Comparison of ENCODE assay signal across 1 cellular context in genomic region chr1:226875641-226876295, GRCh38.
TF ChIP-seq lines count a peak whose summit lies in the region.

No MANE protein-coding gene starts in this region.

TF ChIP-seq in HEK293, 187 proteins besides CTCF, POLR2A, EP300 and RAD21 (continued from another document):
- TF ChIP-seq TSHZ1 (tag by site-specific recombination; IDR thresholded peaks at IDR 0.05; ENCODE audit: borderline replicate concordance) (no peak), GLIS1 (tag by site-specific recombination; IDR thresholded peaks at IDR 0.05) (no peak), GLI4 (tag by site-specific recombination; IDR thresholded peaks at IDR 0.05) (no peak), ZNF747 (tag by site-specific recombination; IDR thresholded peaks at IDR 0.05) (no peak), ZNF521 (tag by site-specific recombination; IDR thresholded peaks at IDR 0.05) (no peak), REST (tag by site-specific recombination; IDR thresholded peaks at IDR 0.05) (0 out of 2 replicates have a peak, but pooled peaks have one; percentile 48), ZSCAN30 (tag by site-specific recombination; IDR thresholded peaks at IDR 0.05) (no peak), ZNF184 (tag by site-specific recombination; IDR thresholded peaks at IDR 0.05) (0 out of 2 replicates have a peak, but pooled peaks have one; percentile 15), KLF7 (tag by site-specific recombination; IDR thresholded peaks at IDR 0.05; ENCODE audit: borderline replicate concordance) (no peak), KLF9 (tag by site-specific recombination; IDR thresholded peaks at IDR 0.05; ENCODE audit: low read depth) (no peak), ZFP41 (tag by site-specific recombination; IDR thresholded peaks at IDR 0.05; ENCODE audit: borderline replicate concordance) (no peak), SCRT1 (tag by site-specific recombination; IDR thresholded peaks at IDR 0.05; ENCODE audit: borderline replicate concordance) (no peak), ZSCAN18 (tag by site-specific recombination; IDR thresholded peaks at IDR 0.05) (no peak), ZBTB20 (tag by site-specific recombination; IDR thresholded peaks at IDR 0.05) (no peak), ZNF473 (tag by site-specific recombination; IDR thresholded peaks at IDR 0.05) (no peak), ZNF560 (tag by site-specific recombination; IDR thresholded peaks at IDR 0.05; ENCODE audit: borderline replicate concordance) (no peak), ZNF324 (tag by site-specific recombination; IDR thresholded peaks at IDR 0.05) (no peak), WT1 (tag by site-specific recombination; IDR thresholded peaks at IDR 0.05) (no peak), SALL2 (tag by site-specific recombination; IDR thresholded peaks at IDR 0.05; ENCODE audit: borderline replicate concordance) (no peak), ZNF704 (tag by site-specific recombination; IDR thresholded peaks at IDR 0.05) (no peak), GLIS2 (tag by site-specific recombination; IDR thresholded peaks at IDR 0.05) (no peak), ZEB2 (tag by site-specific recombination; IDR thresholded peaks at IDR 0.05) (peak; percentile 67; the same call in 1 of the 2 replicates), ZNF23 (tag by site-specific recombination; IDR thresholded peaks at IDR 0.05; ENCODE audit: borderline replicate concordance) (no peak), KLF17 (tag by site-specific recombination; IDR thresholded peaks at IDR 0.05) (peak; percentile 79), ZNF398 (tag by site-specific recombination; IDR thresholded peaks at IDR 0.05) (no peak), SP2 (tag by site-specific recombination; IDR thresholded peaks at IDR 0.05) (peak; percentile 65), ZNF561 (tag by site-specific recombination; IDR thresholded peaks at IDR 0.05; ENCODE audit: borderline replicate concordance) (no peak), ZNF518A (tag by site-specific recombination; conservative IDR thresholded peaks at IDR 0.05; ENCODE audit: low read depth) (no peak; the same call in 1 of the 2 replicates), ZNF701 (tag by site-specific recombination; IDR thresholded peaks at IDR 0.05) (no peak), YY2 (tag by site-specific recombination; IDR thresholded peaks at IDR 0.05) (no peak), BCL6B (tag by site-specific recombination; IDR thresholded peaks at IDR 0.05) (no peak), ZNF211 (tag by site-specific recombination; IDR thresholded peaks at IDR 0.05; ENCODE audit: low read depth) (no peak), ZNF302 (tag by site-specific recombination; IDR thresholded peaks at IDR 0.05; ENCODE audit: low read depth) (no peak), ZFP37 (tag by site-specific recombination; IDR thresholded peaks at IDR 0.05) (no peak), ZNF610 (tag by site-specific recombination; IDR thresholded peaks at IDR 0.05; ENCODE audit: borderline replicate concordance) (no peak), MEIS1 (CRISPR knock-in tag; IDR thresholded peaks at IDR 0.05; ENCODE audit: borderline replicate concordance) (no peak), FEZF1 (tag by site-specific recombination; IDR thresholded peaks at IDR 0.05) (no peak), ZNF433 (tag by site-specific recombination; IDR thresholded peaks at IDR 0.05; ENCODE audit: low read depth) (0 out of 2 replicates have a peak, but pooled peaks have one; percentile 12), ZNF391 (tag by site-specific recombination; IDR thresholded peaks at IDR 0.05; ENCODE audit: borderline replicate concordance, low read depth) (no peak), ZNF423 (tag by site-specific recombination; IDR thresholded peaks at IDR 0.05) (no peak), ZNF114 (tag by site-specific recombination; IDR thresholded peaks at IDR 0.05) (no peak), ZNF404 (tag by site-specific recombination; IDR thresholded peaks at IDR 0.05) (no peak), ZNF350 (tag by site-specific recombination; IDR thresholded peaks at IDR 0.05) (no peak), ZNF623 (tag by site-specific recombination; IDR thresholded peaks at IDR 0.05) (no peak; the same call in 1 of the 2 replicates), ZNF48 (tag by site-specific recombination; IDR thresholded peaks at IDR 0.05) (no peak)
